28 cellular contexts compared by ENCODE assay signal in genomic region chr5:127919818-127920217, GRCh38.
"Had no signal": no experiment of that assay in that cellular context is flagged by ENCODE, and none has a peak within 500 bp of the region (broad histone marks: within the 10 kb centered on the region; RNA-seq: fewer than 3 reads in every experiment).

No MANE protein-coding gene starts in this region.

- FAIRE-seq: islet of Langerhans, kidney, pancreas, urothelium cell line had no signal

- H3K36me3 ChIP-seq: left ventricle myocardium inferior, pancreas, prostate gland, stomach, tibial artery, upper lobe of right lung had no signal

- H3K36me3 Mint-ChIP-seq: immature natural killer cell; mesothelial cell of epicardium; naive B cell; natural killer cell; stimulated activated naive B cell treated with anti-CD40 and anti-IgM and Interleukin-4, amounts not matched to agents 10 μg/mL and 1 μg/mL and 100 μg/mL, for 72 hours had no signal

- H3K4me3 ChIP-seq: left ventricle myocardium inferior, lung, pancreas, prostate gland, skin epidermis, stomach, testis, tibial artery, upper lobe of right lung had no signal

- H3K4me3 Mint-ChIP-seq: immature natural killer cell; mesothelial cell of epicardium; naive B cell; natural killer cell; nephron progenitor cell; stimulated activated naive B cell treated with anti-CD40 and anti-IgM and Interleukin-4, amounts not matched to agents 10 μg/mL and 1 μg/mL and 100 μg/mL, for 72 hours had no signal

- H3K27ac ChIP-seq: left ventricle myocardium inferior, pancreas, prostate gland, skin epidermis, stomach, testis, tibial artery, upper lobe of right lung had no signal

- H3K27me3 ChIP-seq: pancreas, stomach, testis, tibial artery, upper lobe of right lung had no signal

- H3K9me3 ChIP-seq: left ventricle myocardium inferior, pancreas, prostate gland, stomach, testis, tibial artery, upper lobe of right lung had no signal

- DNase-seq: hypothalamus; immature natural killer cell; kidney; left ventricle myocardium inferior; mesendoderm; naive B cell; natural killer cell; nephron progenitor cell; pancreas; posterior cingulate gyrus; retina; right cardiac atrium; stimulated activated CD4-positive, alpha-beta T cell treated with anti-CD3 and anti-CD28 coated beads, Interleukin-12 subunit alpha, Interleukin-12 subunit beta, amount 100 ng/mL, for 4 hours; stimulated activated CD4-positive, alpha-beta T cell treated with anti-CD3 and anti-CD28 coated beads, Interleukin-15, amount 100 ng/mL, for 24 hours; stimulated activated CD4-positive, alpha-beta T cell treated with anti-CD3 and anti-CD28 coated beads, Interleukin-2, amount 100 ng/mL, for 24 hours; stimulated activated CD4-positive, alpha-beta T cell treated with anti-CD3 and anti-CD28 coated beads, Interleukin-4, amount 100 ng/mL, for 1 hour; stimulated activated naive B cell treated with anti-CD40 and anti-IgM and Interleukin-4, amounts not matched to agents 10 μg/mL and 1 μg/mL and 100 μg/mL, for 72 hours; stimulated activated naive CD8-positive, alpha-beta T cell treated with anti-CD3 and anti-CD28 coated beads, Interleukin-15, Interleukin-2, amounts not matched to agents 100 U/mL and 50 U/mL, for 24 hours; stomach; testis; tibial artery; upper lobe of right lung had no signal

- H3K27me3 Mint-ChIP-seq: naive B cell; stimulated activated naive B cell treated with anti-CD40 and anti-IgM and Interleukin-4, amounts not matched to agents 10 μg/mL and 1 μg/mL and 100 μg/mL, for 72 hours had no signal

- H3K9me3 Mint-ChIP-seq: immature natural killer cell; mesothelial cell of epicardium; naive B cell; natural killer cell; nephron progenitor cell; stimulated activated naive B cell treated with anti-CD40 and anti-IgM and Interleukin-4, amounts not matched to agents 10 μg/mL and 1 μg/mL and 100 μg/mL, for 72 hours had no signal

- H3K4me1 ChIP-seq: left ventricle myocardium inferior, prostate gland, tibial artery had no signal

- H3K27ac Mint-ChIP-seq: immature natural killer cell; mesothelial cell of epicardium; natural killer cell; nephron progenitor cell; stimulated activated naive B cell treated with anti-CD40 and anti-IgM and Interleukin-4, amounts not matched to agents 10 μg/mL and 1 μg/mL and 100 μg/mL, for 72 hours had no signal
